ENCODE assay signal across 8 cellular contexts in genomic region chr3:177345049-177345972, GRCh38.
DNase-seq lines count a peak whose midpoint lies in the region; ATAC-seq and TF ChIP-seq lines count a peak whose summit lies in the region.

No MANE protein-coding gene starts in this region.

- H3K9me3 Mint-ChIP-seq in CD4-positive, CD25-positive, alpha-beta regulatory T cell = no peaks in the 10 kb centered on the region
- H3K9me3 Mint-ChIP-seq in activated naive CD4-positive, alpha-beta T cell treated with anti-CD3 and anti-CD28 coated beads, Interleukin-2, amount 10 ng/mL, durations not matched to agents 7 days and 5 days = no peaks in the 10 kb centered on the region

- no peaks in the 10 kb centered on the region for H3K9me3 ChIP-seq in CD4-positive, CD25-positive, alpha-beta regulatory T cell (ENCODE audit: control insufficient read depth in 2 of 2, low read length in 2 of 2)
- no peaks in the 10 kb centered on the region for H3K9me3 ChIP-seq in ovary
- no peaks in the 10 kb centered on the region for H3K9me3 ChIP-seq in upper lobe of right lung

- H3K27ac Mint-ChIP-seq in CD4-positive, CD25-positive, alpha-beta regulatory T cell = peak overlapping the region; percentile 36 to 79 (median 69)
- peak overlapping the region; percentile 43 for H3K27ac Mint-ChIP-seq in activated naive CD4-positive, alpha-beta T cell treated with anti-CD3 and anti-CD28 coated beads, Interleukin-2, amount 10 ng/mL, durations not matched to agents 7 days and 5 days

- CTCF ChIA-PET in activated naive CD4-positive, alpha-beta T cell treated with anti-CD3 and anti-CD28 coated beads, Interleukin-2, amount 10 ng/mL, durations not matched to agents 7 days and 5 days (lab: Charles Lee) = interaction anchor here (1.0 to 1.4 kb wide), 3 partner anchors 12 to 150 kb away, joined by 3 to 4 read pairs (median 3); no protein-coding TSS in a partner anchor

- H3K4me1 Mint-ChIP-seq in CD4-positive, CD25-positive, alpha-beta regulatory T cell = peaks cover 21 to 30% (median 27%) of the 10 kb centered on the region in 4 donors
- peaks cover 22% of the 10 kb centered on the region for H3K4me1 Mint-ChIP-seq in activated naive CD4-positive, alpha-beta T cell treated with anti-CD3 and anti-CD28 coated beads, Interleukin-2, amount 10 ng/mL, durations not matched to agents 7 days and 5 days

- H3K4me3 Mint-ChIP-seq in CD4-positive, CD25-positive, alpha-beta regulatory T cell = peak overlapping the region in 2 of 4 donors; percentile 3 to 72
- H3K4me3 Mint-ChIP-seq in activated naive CD4-positive, alpha-beta T cell treated with anti-CD3 and anti-CD28 coated beads, Interleukin-2, amount 10 ng/mL, durations not matched to agents 7 days and 5 days = no peak overlapping the region

- peak in 2 of 3 donors; percentile 15 to 89 for DNase-seq in CD4-positive, CD25-positive, alpha-beta regulatory T cell
- DNase-seq in HUDEP-2 (lab: John Stamatoyannopoulos, UW; ENCODE audit: unreplicated experiment in 76 of 76) = peak in 75 of 76 experiments; percentile 17 to 95 (median 77)
- peak; percentile 58 for DNase-seq in SIG-M5 (lab: John Stamatoyannopoulos, UW)
- DNase-seq in activated naive CD4-positive, alpha-beta T cell treated with anti-CD3 and anti-CD28 coated beads, Interleukin-2, amount 10 ng/mL, durations not matched to agents 7 days and 5 days = peak; percentile 71
- peak; percentile 81 for DNase-seq in globus pallidus (ENCODE audit: low spot score)
- DNase-seq in ovary = peak; percentile 75 to 88 (median 81)
- DNase-seq in upper lobe of right lung = peak; percentile 82

- H3K27me3 ChIP-seq in CD4-positive, CD25-positive, alpha-beta regulatory T cell (ENCODE audit: control insufficient read depth, insufficient read depth, low read length) = no peaks in the 10 kb centered on the region
- H3K27me3 ChIP-seq in ovary = no peaks in the 10 kb centered on the region
- no peaks in the 10 kb centered on the region for H3K27me3 ChIP-seq in upper lobe of right lung

- peak overlapping the region; percentile 4 for H3K4me3 ChIP-seq in CD4-positive, CD25-positive, alpha-beta regulatory T cell (ENCODE audit: low read depth, low read length)
- H3K4me3 ChIP-seq in ovary = no peak overlapping the region
- no peak overlapping the region for H3K4me3 ChIP-seq in upper lobe of right lung

- no peaks in the 10 kb centered on the region for H3K36me3 Mint-ChIP-seq in CD4-positive, CD25-positive, alpha-beta regulatory T cell
- no peaks in the 10 kb centered on the region for H3K36me3 Mint-ChIP-seq in activated naive CD4-positive, alpha-beta T cell treated with anti-CD3 and anti-CD28 coated beads, Interleukin-2, amount 10 ng/mL, durations not matched to agents 7 days and 5 days

- 3 to 9% (median 5%) methylated on average over 12 of the region's 12 CpGs for WGBS in ovary, 3 donors

- no peak overlapping the region for H3K27ac ChIP-seq in CD4-positive, CD25-positive, alpha-beta regulatory T cell (ENCODE audit: insufficient read depth, low read length, poor library complexity, severe bottlenecking)
- H3K27ac ChIP-seq in ovary (peak overlapping the region; percentile 43 to 62), upper lobe of right lung (peak overlapping the region; percentile 85)

- peak; percentile 90 for ATAC-seq in CD4-positive, CD25-positive, alpha-beta regulatory T cell (ENCODE audit: low read depth in 2 of 2)
- ATAC-seq in GM21381 (IDR thresholded peaks at IDR 0.05; ENCODE audit: unreplicated experiment) (peak; percentile 91), upper lobe of right lung (peak; percentile 98)

- peaks cover 16% of the 10 kb centered on the region for H3K4me1 ChIP-seq in CD4-positive, CD25-positive, alpha-beta regulatory T cell (ENCODE audit: control insufficient read depth, insufficient read depth, low read length, poor library complexity, severe bottlenecking)
- peaks cover 2% of the 10 kb centered on the region for H3K4me1 ChIP-seq in ovary (ENCODE audit: insufficient read depth)
- peaks cover 20% of the 10 kb centered on the region for H3K4me1 ChIP-seq in upper lobe of right lung

- no peaks in the 10 kb centered on the region for H3K36me3 ChIP-seq in CD4-positive, CD25-positive, alpha-beta regulatory T cell (ENCODE audit: control insufficient read depth, insufficient read depth, low read length)
- H3K36me3 ChIP-seq in ovary (no peaks in the 10 kb centered on the region), upper lobe of right lung (no peaks in the 10 kb centered on the region)

- TF ChIP-seq CTCF in ovary (IDR thresholded peaks at IDR 0.05) (no peak), upper lobe of right lung (IDR thresholded peaks at IDR 0.05) (no peak)

- peak; percentile 90 for TF ChIP-seq EP300 in ovary (IDR thresholded peaks at IDR 0.05)

- no peak for TF ChIP-seq POLR2A in ovary (IDR thresholded peaks at IDR 0.05)

- intact Hi-C loops in ovary (cut with DNase I) = no loop called here
- intact Hi-C loops in upper lobe of right lung (cut with DNase I) = no loop called here

- H3K27me3 Mint-ChIP-seq in CD4-positive, CD25-positive, alpha-beta regulatory T cell = no peaks in the 10 kb centered on the region
- H3K27me3 Mint-ChIP-seq in activated naive CD4-positive, alpha-beta T cell treated with anti-CD3 and anti-CD28 coated beads, Interleukin-2, amount 10 ng/mL, durations not matched to agents 7 days and 5 days = no peaks in the 10 kb centered on the region
